10 cellular contexts compared by ENCODE assay signal in genomic region chr11:78349614-78350013, GRCh38.
A peak's percentile ranks its signal among the peaks of the same experiment; 100 is the strongest.
DNase-seq lines count a peak whose midpoint lies in the region; ATAC-seq and TF ChIP-seq lines count a peak whose summit lies in the region.
"Had no signal": no experiment of that assay in that cellular context is flagged by ENCODE, and none has a peak within 500 bp of the region (broad histone marks: within the 10 kb centered on the region; RNA-seq: fewer than 3 reads in every experiment).

No MANE protein-coding gene starts in this region.

- H3K4me3 ChIP-seq in SJCRH30, result peak overlapping the region; percentile 37
- peak overlapping the region in 1 of 4 donors; percentile 26 for H3K4me3 ChIP-seq in sigmoid colon

- intact Hi-C loops in CD14-positive monocyte (cut with micrococcal nuclease), result loop anchor here in 1 of 2 donors (5.0 kb wide), 3 partner anchors 37 to 52 kb away; no protein-coding TSS in a partner anchor
- intact Hi-C loops in left ventricle myocardium superior (cut with micrococcal nuclease), result no loop called here
- intact Hi-C loops in sigmoid colon (cut with DNase I), result loop anchor here (2.0 kb wide), 1 partner anchor 67 kb away; the partner anchor contains the start of gene GAB2

- WGBS in sigmoid colon, 2 donors, result 47 to 53% methylated on average over 3 of the region's 3 CpGs

- H3K9me3 Mint-ChIP-seq in CD14-positive monocyte, result no peaks in the 10 kb centered on the region
- H3K9me3 Mint-ChIP-seq: central memory CD8-positive, alpha-beta T cell had no signal

- peaks cover 7 to 12% of the 10 kb centered on the region in 2 donors for H3K36me3 Mint-ChIP-seq in CD14-positive monocyte

- no peak for TF ChIP-seq CTCF in CD14-positive monocyte (IDR thresholded peaks at IDR 0.05)
- TF ChIP-seq CTCF in sigmoid colon (IDR thresholded peaks at IDR 0.05), result no peak

- ATAC-seq in left ventricle myocardium superior (peak; percentile 12), HG02623 (IDR thresholded peaks at IDR 0.05; ENCODE audit: unreplicated experiment) (no peak), HG03135 (IDR thresholded peaks at IDR 0.05; ENCODE audit: unreplicated experiment) (no peak), HG03045 (IDR thresholded peaks at IDR 0.05; ENCODE audit: unreplicated experiment) (no peak)

- H3K4me3 Mint-ChIP-seq in CD14-positive monocyte, result peak overlapping the region; percentile 69 to 86
- H3K4me3 Mint-ChIP-seq: central memory CD8-positive, alpha-beta T cell had no signal

- no peaks in the 10 kb centered on the region for H3K36me3 ChIP-seq in SJCRH30
- H3K36me3 ChIP-seq in sigmoid colon, result no peaks in the 10 kb centered on the region

- no peaks in the 10 kb centered on the region for H3K27me3 ChIP-seq in SJCRH30
- no peaks in the 10 kb centered on the region for H3K27me3 ChIP-seq in sigmoid colon

- H3K4me1 ChIP-seq in SJCRH30 (peaks cover 22% of the 10 kb centered on the region), sigmoid colon (peaks cover 0 to 52% (median 42%) of the 10 kb centered on the region in 4 donors)

- no peak for TF ChIP-seq EP300 in sigmoid colon (IDR thresholded peaks at IDR 0.05)

- H3K27ac ChIP-seq in SJCRH30, result peak overlapping the region; percentile 79
- H3K27ac ChIP-seq in sigmoid colon, result peak overlapping the region; percentile 64 to 76 (median 69)

- peaks cover 0 to 1% (median 0%) of the 10 kb centered on the region in 3 donors for H3K27me3 Mint-ChIP-seq in CD14-positive monocyte (ENCODE audit: low read depth in 3 of 3)

- H3K9me3 ChIP-seq in SJCRH30 (replicated peaks) (no peaks in the 10 kb centered on the region), sigmoid colon (no peaks in the 10 kb centered on the region)

- peak overlapping the region; percentile 93 to 98 (median 96) for H3K27ac Mint-ChIP-seq in CD14-positive monocyte

- DNase-seq in CD14-positive monocyte (ENCODE audit: low spot score) (no peak), SJCRH30 (no peak), left ventricle myocardium superior (no peak), sigmoid colon (no peak), DMS53 (lab: John Stamatoyannopoulos, UW) (no peak)
- DNase-seq: NCI-H1694 had no signal

- TF ChIP-seq POLR2A in sigmoid colon (IDR thresholded peaks at IDR 0.05), result no peak

- H3K4me1 Mint-ChIP-seq in CD14-positive monocyte, result peaks cover 83% of the 10 kb centered on the region
